Comparison of ENCODE assay signal across 24 cellular contexts in the genomic region with DNA sequence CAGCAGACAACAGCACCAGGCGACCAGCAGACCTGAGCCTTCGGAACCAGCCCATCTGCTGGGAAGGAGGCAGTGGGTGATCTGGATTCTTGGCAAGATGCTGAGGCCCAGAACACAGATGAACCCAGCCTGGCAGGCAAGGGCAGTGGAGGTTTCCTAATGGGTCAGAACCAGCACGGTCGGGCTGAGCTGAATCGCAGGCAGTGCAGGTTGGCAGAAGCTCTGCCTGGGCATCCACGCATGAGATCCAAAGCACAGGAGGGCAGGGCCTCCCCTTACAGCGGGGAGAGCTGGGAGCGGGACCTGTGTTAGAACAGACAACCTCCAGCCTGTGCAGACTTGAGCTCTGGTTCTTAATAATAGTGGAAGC. TPM values are rescaled to one million over a fixed set of nuclear protein-coding genes. Genes with fewer than 3 reads are reported as not detected.
DNase-seq lines count a peak whose midpoint lies in the region; ATAC-seq and TF ChIP-seq lines count a peak whose summit lies in the region.
"Had no signal": no experiment of that assay in that cellular context is flagged by ENCODE, and none has a peak within 500 bp of the region (broad histone marks: within the 10 kb centered on the region; RNA-seq: fewer than 3 reads in every experiment).

No MANE protein-coding gene starts in this region.

- ATAC-seq in HG02970 (IDR thresholded peaks at IDR 0.05; ENCODE audit: low FRiP score, unreplicated experiment) (no peak), HG02973 (IDR thresholded peaks at IDR 0.05; ENCODE audit: unreplicated experiment) (no peak), T-cell (replicated peaks in 1 of 4) (no peak)
- ATAC-seq: A549 had no signal

- no peak for TF ChIP-seq POLR2A in thyroid gland (IDR thresholded peaks at IDR 0.05)

- no peak for TF ChIP-seq CTCF in thyroid gland (IDR thresholded peaks at IDR 0.05)
- TF ChIP-seq CTCF in endodermal cell (conservative IDR thresholded peaks at IDR 0.05): no peak

- DNase-seq in caudate nucleus (lab: John Stamatoyannopoulos, UW) (peak in 1 of 61 donors; percentile 66), thyroid gland (peak; percentile 31 to 54), endodermal cell (no peak), T-cell (no peak)
- DNase-seq: EL; IMR-90; NCI-H1092 treated with DMSO at 0.1 percent for 48 hours; NCI-H1436 treated with DMSO at 0.1 percent for 48 hours; NCI-H1930; NCI-H2227 treated with DMSO at 0.1 percent for 48 hours; NCI-H510A; NCI-H774; NK-92 treated with Interleukin-12 subunit alpha and Interleukin-12 subunit beta, amount 100 ng/mL, for 24 hours; SIG-M5 had no signal

- H3K9me3 ChIP-seq in endocrine pancreas (ENCODE audit: control insufficient read depth, low read length) (no peaks in the 10 kb centered on the region), mucosa of rectum (ENCODE audit: control insufficient read depth in 2 of 2, low read length in 2 of 2) (no peaks in the 10 kb centered on the region), thyroid gland (no peaks in the 10 kb centered on the region), endodermal cell (ENCODE audit: control insufficient read depth, low read length) (no peaks in the 10 kb centered on the region)
- H3K9me3 ChIP-seq: A549 had no signal

- no peaks in the 10 kb centered on the region for H3K36me3 ChIP-seq in endocrine pancreas (ENCODE audit: control insufficient read depth, insufficient read depth, low read length)
- H3K36me3 ChIP-seq in mucosa of rectum (ENCODE audit: control insufficient read depth in 2 of 2, insufficient read depth in 2 of 2, low read length in 2 of 2): no peaks in the 10 kb centered on the region
- H3K36me3 ChIP-seq in thyroid gland: no peaks in the 10 kb centered on the region
- H3K36me3 ChIP-seq in endodermal cell (ENCODE audit: control insufficient read depth, insufficient read depth, low read length): no peaks in the 10 kb centered on the region

- WGBS in thyroid gland, 2 donors: 57 to 77% methylated on average over 4 to 8 of the region's 8 CpGs
- 94 to 98% methylated on average over 8 of the region's 8 CpGs for WGBS in endodermal cell (ENCODE audit: insufficient coverage in 1 of 2, insufficient read length in 1 of 2), 2 experiments

- H3K9me3 Mint-ChIP-seq in endodermal cell (no peaks in the 10 kb centered on the region), T-cell (no peaks in the 10 kb centered on the region)

- H3K4me3 ChIP-seq in endocrine pancreas (ENCODE audit: control insufficient read depth, insufficient read depth, low read length): no peak overlapping the region
- peak overlapping the region; percentile 1 to 33 for H3K4me3 ChIP-seq in mucosa of rectum (ENCODE audit: low read length in 2 of 2)
- no peak overlapping the region for H3K4me3 ChIP-seq in thyroid gland (replicated peaks in 1 of 3)
- no peak overlapping the region for H3K4me3 ChIP-seq in endodermal cell (ENCODE audit: low read length)
- H3K4me3 ChIP-seq: A549 had no signal

- peak overlapping the region; percentile 22 for H3K9ac ChIP-seq in endocrine pancreas (ENCODE audit: control insufficient read depth, insufficient read depth, low read length)
- peak overlapping the region; percentile 34 to 60 for H3K9ac ChIP-seq in mucosa of rectum (ENCODE audit: low read depth in 1 of 2, low read length in 2 of 2)
- H3K9ac ChIP-seq in endodermal cell (ENCODE audit: extremely low read depth, low read length, poor library complexity, severe bottlenecking): no peak overlapping the region
- H3K9ac ChIP-seq: KMS-11 had no signal

- POLR2A ChIA-PET in T-cell (lab: Charles Lee): no interaction called here

- H3K27me3 Mint-ChIP-seq in endodermal cell (ENCODE audit: insufficient read depth) (peaks cover 12% of the 10 kb centered on the region), T-cell (peaks cover 0 to 6% of the 10 kb centered on the region in 2 donors)

- H3K4me3 Mint-ChIP-seq in endodermal cell (no peak overlapping the region), T-cell (no peak overlapping the region)
- H3K4me3 Mint-ChIP-seq: B cell, CD14-positive monocyte had no signal

- no peaks in the 10 kb centered on the region for H3K27me3 ChIP-seq in endocrine pancreas (ENCODE audit: control insufficient read depth, insufficient read depth, low read length)
- no peaks in the 10 kb centered on the region for H3K27me3 ChIP-seq in mucosa of rectum (ENCODE audit: control insufficient read depth in 2 of 2, insufficient read depth in 2 of 2, low read length in 2 of 2)
- H3K27me3 ChIP-seq in thyroid gland: no peaks in the 10 kb centered on the region
- peaks cover 4% of the 10 kb centered on the region for H3K27me3 ChIP-seq in endodermal cell (ENCODE audit: control insufficient read depth, insufficient read depth, low read length, poor library complexity, severe bottlenecking)

- peak overlapping the region; percentile 81 for H3K27ac ChIP-seq in caudate nucleus (ENCODE audit: low read depth, low read length)
- H3K27ac ChIP-seq in mucosa of rectum (ENCODE audit: low read depth in 2 of 2, low read length in 2 of 2): peak overlapping the region; percentile 85
- H3K27ac ChIP-seq in thyroid gland: no peak overlapping the region
- H3K27ac ChIP-seq in endodermal cell (ENCODE audit: low read depth, low read length): no peak overlapping the region
- H3K27ac ChIP-seq: A549, KMS-11, RWPE1 had no signal

- intact Hi-C loops in thyroid gland (cut with DNase I): no loop called here

- H3K27ac Mint-ChIP-seq in endodermal cell (no peak overlapping the region), T-cell (no peak overlapping the region)
- H3K27ac Mint-ChIP-seq: B cell, CD14-positive monocyte had no signal

- peaks cover 22% of the 10 kb centered on the region for H3K4me1 Mint-ChIP-seq in endodermal cell
- H3K4me1 Mint-ChIP-seq in T-cell: no peaks in the 10 kb centered on the region
- H3K4me1 Mint-ChIP-seq: B cell had no signal

- no peaks in the 10 kb centered on the region for H3K4me1 ChIP-seq in endocrine pancreas (ENCODE audit: control insufficient read depth, insufficient read depth, low read length)
- peaks cover 26 to 28% of the 10 kb centered on the region in 2 donors for H3K4me1 ChIP-seq in mucosa of rectum (ENCODE audit: control insufficient read depth in 2 of 2, insufficient read depth in 2 of 2, low read length in 2 of 2)
- H3K4me1 ChIP-seq in thyroid gland: no peaks in the 10 kb centered on the region
- H3K4me1 ChIP-seq in endodermal cell (ENCODE audit: control insufficient read depth, insufficient read depth, low read length): peaks cover 5% of the 10 kb centered on the region
- H3K4me1 ChIP-seq: A549 had no signal

- H3K36me3 Mint-ChIP-seq in endodermal cell (ENCODE audit: low read depth) (no peaks in the 10 kb centered on the region), T-cell (no peaks in the 10 kb centered on the region)
- H3K36me3 Mint-ChIP-seq: CD14-positive monocyte had no signal

- CTCF ChIA-PET in T-cell (lab: Charles Lee): no interaction called here

RNA-seq across cellular contexts. Expression of a gene that starts 47.5 kb away (rescaled TPM):
- total RNA-seq in thyroid gland (1 to 10 TPM in 2 of 4 donors, under 1 TPM in 2; 0.54 to 1.8 (median 0.99) TPM), endodermal cell (10 to 100 TPM in 1 of 2 donors, 1 to 10 TPM in 1; 5.6 to 10.9 TPM), T-cell (1 to 10 TPM in 2 of 5 donors, under 1 TPM in 3; 0.15 to 2.4 (median 0.96) TPM)
- 1.4 TPM for polyA plus RNA-seq in endodermal cell (2013, experiment 1 of 2)
- polyA plus RNA-seq in endodermal cell (2013, experiment 2 of 2): 0.50 TPM
- total RNA-seq: HT1080, IMR-90 had no signal
- polyA plus RNA-seq: CD14-positive monocyte, IMR-90 had no signal

Comparison
In these comparisons a context has a peak if more than half of its experiments do, and no peak if none do; other contexts are left out.
1. DNase-seq: peak in thyroid gland (2 of 2); none in endodermal cell (single experiment) and T-cell (0 of 34).
2. H3K27ac ChIP-seq: peak in caudate nucleus (single experiment) and mucosa of rectum (2 of 2); none in thyroid gland (0 of 3) and endodermal cell (single experiment).
3. H3K4me3 ChIP-seq: peak in mucosa of rectum (2 of 2); none in endocrine pancreas (single experiment), thyroid gland (0 of 3) and endodermal cell (single experiment).